Comparison of ENCODE assay signal across 8 cellular contexts in genomic region chr16:80932725-80933124, GRCh38.
DNase-seq lines count a peak whose midpoint lies in the region; ATAC-seq and TF ChIP-seq lines count a peak whose summit lies in the region.

No MANE protein-coding gene starts in this region.

- ATAC-seq in activated T-helper 17 cell treated with anti-CD3 and anti-CD28 coated beads, Interleukin-2, amount 50 U/mL, for 72 hours (replicated peaks), result no peak
- no peak for ATAC-seq in HG03457 (IDR thresholded peaks at IDR 0.05; ENCODE audit: unreplicated experiment)
- ATAC-seq in GM21360 (IDR thresholded peaks at IDR 0.05; ENCODE audit: unreplicated experiment), result no peak

- H3K27me3 Mint-ChIP-seq in activated T-helper 17 cell treated with anti-CD3 and anti-CD28 coated beads, Interleukin-2, amount 50 U/mL, for 72 hours, result peaks cover 36% of the 10 kb centered on the region

- H3K27ac ChIP-seq in cardiac muscle cell, result no peak overlapping the region
- H3K27ac ChIP-seq in rectal smooth muscle tissue (ENCODE audit: low read depth, low read length), result peak overlapping the region; percentile 70

- H3K4me3 ChIP-seq in cardiac muscle cell (peak overlapping the region; percentile 24), rectal smooth muscle tissue (ENCODE audit: low read length) (peak overlapping the region; percentile 46)

- no peak for TF ChIP-seq CTCF in cardiac muscle cell (IDR thresholded peaks at IDR 0.05; ENCODE audit: low read depth, low read length)

- H3K27ac Mint-ChIP-seq in activated T-helper 17 cell treated with anti-CD3 and anti-CD28 coated beads, Interleukin-2, amount 50 U/mL, for 72 hours, result no peak overlapping the region

- no peaks in the 10 kb centered on the region for H3K9me3 ChIP-seq in cardiac muscle cell (ENCODE audit: low read depth)

- H3K27me3 ChIP-seq in cardiac muscle cell, result peaks cover 47% of the 10 kb centered on the region
- no peaks in the 10 kb centered on the region for H3K27me3 ChIP-seq in rectal smooth muscle tissue (ENCODE audit: control insufficient read depth, insufficient read depth, low read length)

- H3K36me3 Mint-ChIP-seq in activated T-helper 17 cell treated with anti-CD3 and anti-CD28 coated beads, Interleukin-2, amount 50 U/mL, for 72 hours (ENCODE audit: low read depth), result no peaks in the 10 kb centered on the region

- H3K36me3 ChIP-seq in cardiac muscle cell (no peaks in the 10 kb centered on the region), rectal smooth muscle tissue (ENCODE audit: control insufficient read depth, insufficient read depth, low read length) (no peaks in the 10 kb centered on the region)

- H3K4me1 Mint-ChIP-seq in activated T-helper 17 cell treated with anti-CD3 and anti-CD28 coated beads, Interleukin-2, amount 50 U/mL, for 72 hours, result no peaks in the 10 kb centered on the region

- no peak overlapping the region for H3K9ac ChIP-seq in rectal smooth muscle tissue (ENCODE audit: low read length)

- no peaks in the 10 kb centered on the region for H3K9me3 Mint-ChIP-seq in activated T-helper 17 cell treated with anti-CD3 and anti-CD28 coated beads, Interleukin-2, amount 50 U/mL, for 72 hours

- DNase-seq in GM04504 (ENCODE audit: low read depth) (peak; percentile 84), cardiac muscle cell (ENCODE audit: low read depth in 1 of 2, low spot score in 1 of 2) (peak in 1 of 2 donors; percentile 92), GM19240 (ENCODE audit: insufficient read length, low spot score) (no peak), NCI-H82 treated with DMSO at 0.1 percent for 48 hours (lab: John Stamatoyannopoulos, UW; ENCODE audit: unreplicated experiment) (no peak)

- H3K4me3 Mint-ChIP-seq in activated T-helper 17 cell treated with anti-CD3 and anti-CD28 coated beads, Interleukin-2, amount 50 U/mL, for 72 hours, result peak overlapping the region; percentile 70

- H3K4me1 ChIP-seq in cardiac muscle cell (ENCODE audit: low read depth) (no peaks in the 10 kb centered on the region), rectal smooth muscle tissue (ENCODE audit: control insufficient read depth, insufficient read depth, low read length) (peaks cover 6% of the 10 kb centered on the region)
